ENCODE assay signal across 8 cellular contexts in genomic region chr12:47779301-47779942, GRCh38. TPM values are rescaled to one million over a fixed set of nuclear protein-coding genes. Genes with fewer than 3 reads are reported as not detected.
DNase-seq lines count a peak whose midpoint lies in the region; ATAC-seq and TF ChIP-seq lines count a peak whose summit lies in the region.

No MANE protein-coding gene starts in this region.

- peak; percentile 81 for ATAC-seq in GM18867 (IDR thresholded peaks at IDR 0.05; ENCODE audit: unreplicated experiment)
- peak; percentile 85 for ATAC-seq in HG03135 (IDR thresholded peaks at IDR 0.05; ENCODE audit: unreplicated experiment)

- peak overlapping the region; percentile 99 for H3K27ac ChIP-seq in layer of hippocampus (ENCODE audit: low read depth, low read length)

- H3K4me3 ChIP-seq in AG10803 (ENCODE audit: low read length) = no peak overlapping the region

- peak; percentile 97 for TF ChIP-seq CTCF in AG10803 (conservative IDR thresholded peaks at IDR 0.05; ENCODE audit: low read length)

- DNase-seq in AG10803 (ENCODE audit: low read depth) (peak; percentile 81), NCI-H446 (lab: John Stamatoyannopoulos, UW) (peak; percentile 73 to 81), cerebellum (ENCODE audit: low spot score) (peak; percentile 88)
- DNase-seq in activated CD4-positive, alpha-beta T cell treated with anti-CD3 and anti-CD28 coated beads for 1 hour = peak; percentile 90
- DNase-seq in stimulated activated CD4-positive, alpha-beta T cell treated with anti-CD3 and anti-CD28 coated beads, Interleukin-4, amount 100 ng/mL, for 48 hours (ENCODE audit: low read depth in 2 of 2) = peak; percentile 86 to 95

- no peaks in the 10 kb centered on the region for H3K27me3 ChIP-seq in layer of hippocampus (ENCODE audit: control insufficient read depth, insufficient read depth, low read length)

RNA-seq across cellular contexts. Expression of gene SLC48A1, which starts 6.4 kb away (rescaled TPM):
- total RNA-seq in cerebellum = 7.8 TPM

RNA-seq across cellular contexts. Expression of gene RAPGEF3, which starts 20.7 kb away (rescaled TPM):
- total RNA-seq in cerebellum = 11.9 TPM

RNA-seq across cellular contexts. Expression of gene HDAC7, which starts 40.3 kb away (rescaled TPM):
- 12.1 TPM for total RNA-seq in cerebellum

RNA-seq across cellular contexts. Expression of gene ENDOU, which starts 54.1 kb away (rescaled TPM):
- total RNA-seq in cerebellum = not detected
